In genomic region chr6:100166991-100167390, GRCh38 we compare ENCODE assay signal across 19 cellular contexts.
DNase-seq lines count a peak whose midpoint lies in the region; ATAC-seq, FAIRE-seq and TF ChIP-seq lines count a peak whose summit lies in the region.
"Had no signal": no experiment of that assay in that cellular context is flagged by ENCODE, and none has a peak within 500 bp of the region (broad histone marks: within the 10 kb centered on the region; RNA-seq: fewer than 3 reads in every experiment).

No MANE protein-coding gene starts in this region.

- H3K4me1 Mint-ChIP-seq in nephron progenitor cell, result peaks cover 50% of the 10 kb centered on the region
- H3K4me1 Mint-ChIP-seq in stimulated activated naive CD8-positive, alpha-beta T cell treated with anti-CD3 and anti-CD28 coated beads, Interleukin-15, amount 100 ng/mL, for 72 hours, result no peaks in the 10 kb centered on the region
- H3K4me1 Mint-ChIP-seq: CD4-positive, alpha-beta memory T cell; IgD-negative memory B cell had no signal

- H3K9me2 ChIP-seq in SK-N-SH (no peaks in the 10 kb centered on the region), GM23248 (ENCODE audit: insufficient read depth) (no peaks in the 10 kb centered on the region)

- no peaks in the 10 kb centered on the region for H3K36me3 Mint-ChIP-seq in nephron progenitor cell (ENCODE audit: low read depth)
- H3K36me3 Mint-ChIP-seq: CD4-positive, alpha-beta memory T cell; IgD-negative memory B cell had no signal

- no peak for TF ChIP-seq EP300 in SK-N-SH (IDR thresholded peaks at IDR 0.05; ENCODE audit: borderline replicate concordance in 1 of 2, low read depth in 1 of 2, low read length in 1 of 2)

- CTCF ChIA-PET in SK-N-SH (lab: Yijun Ruan, JAX), result no interaction called here

- peak overlapping the region; percentile 70 for H3K27ac Mint-ChIP-seq in nephron progenitor cell
- H3K27ac Mint-ChIP-seq in stimulated activated naive CD8-positive, alpha-beta T cell treated with anti-CD3 and anti-CD28 coated beads, Interleukin-15, amount 100 ng/mL, for 72 hours, result no peak overlapping the region
- H3K27ac Mint-ChIP-seq: CD4-positive, alpha-beta memory T cell; GM23338; IgD-negative memory B cell had no signal

- no peaks in the 10 kb centered on the region for H3K9me3 Mint-ChIP-seq in nephron progenitor cell
- no peaks in the 10 kb centered on the region for H3K9me3 Mint-ChIP-seq in stimulated activated naive CD8-positive, alpha-beta T cell treated with anti-CD3 and anti-CD28 coated beads, Interleukin-15, amount 100 ng/mL, for 72 hours
- H3K9me3 Mint-ChIP-seq: CD4-positive, alpha-beta memory T cell; GM23338; IgD-negative memory B cell had no signal

- H3K27ac ChIP-seq in SK-N-SH (ENCODE audit: low read depth in 2 of 2, low read length in 1 of 2) (no peak overlapping the region), GM23248 (no peak overlapping the region), small intestine (ENCODE audit: low read depth in 1 of 2, low read length in 1 of 2) (no peak overlapping the region)
- H3K27ac ChIP-seq: 22Rv1, C4-2B had no signal

- peak overlapping the region; percentile 42 for H3K4me3 Mint-ChIP-seq in nephron progenitor cell
- no peak overlapping the region for H3K4me3 Mint-ChIP-seq in stimulated activated naive CD8-positive, alpha-beta T cell treated with anti-CD3 and anti-CD28 coated beads, Interleukin-15, amount 100 ng/mL, for 72 hours
- H3K4me3 Mint-ChIP-seq: CD4-positive, alpha-beta memory T cell; GM23338; IgD-negative memory B cell had no signal

- in situ Hi-C loops in GM23248 (cut with MboI), result no loop called here

- POLR2A ChIA-PET in SK-N-SH (lab: Yijun Ruan, JAX), result no interaction called here

- H3K9me3 ChIP-seq in SK-N-SH (no peaks in the 10 kb centered on the region), GM23248 (ENCODE audit: low read depth) (no peaks in the 10 kb centered on the region), small intestine (ENCODE audit: control insufficient read depth, low read depth) (no peaks in the 10 kb centered on the region)
- H3K9me3 ChIP-seq: BE2C had no signal

- no peak for FAIRE-seq in small intestine (lab: Jason Lieb, UNC)
- FAIRE-seq: G401.6, HTR-8/SVneo had no signal

- H3K27me3 ChIP-seq in SK-N-SH (ENCODE audit: insufficient read depth) (peaks cover 9% of the 10 kb centered on the region; the same call in 1 of the 2 replicates), GM23248 (replicated peaks; ENCODE audit: insufficient read depth) (no peaks in the 10 kb centered on the region), small intestine (ENCODE audit: control insufficient read depth in 2 of 2, insufficient read depth in 2 of 2, low read length in 2 of 2) (no peaks in the 10 kb centered on the region)
- H3K27me3 ChIP-seq: BE2C had no signal

- ATAC-seq in SK-N-SH treated with all-trans-retinoic acid at 6 μM for 48 hours, result no peak
- ATAC-seq in stimulated activated naive CD8-positive, alpha-beta T cell treated with anti-CD3 and anti-CD28 coated beads, Interleukin-15, amount 100 ng/mL, for 72 hours, result no peak

- H4K20me1 ChIP-seq in SK-N-SH (ENCODE audit: insufficient read depth), result no peaks in the 10 kb centered on the region
- H4K20me1 ChIP-seq in GM23248 (ENCODE audit: insufficient read depth), result no peaks in the 10 kb centered on the region

- H3K4me2 ChIP-seq in SK-N-SH (no peak overlapping the region), GM23248 (ENCODE audit: unreplicated experiment) (peak overlapping the region; percentile 26)
- H3K4me2 ChIP-seq: GM23338 had no signal

- H3K36me3 ChIP-seq in SK-N-SH (replicated peaks in 1 of 2; ENCODE audit: control insufficient read depth in 1 of 2, insufficient read depth in 2 of 2, low read length in 1 of 2) (no peaks in the 10 kb centered on the region), GM23248 (ENCODE audit: low read depth) (no peaks in the 10 kb centered on the region), small intestine (ENCODE audit: control insufficient read depth in 2 of 2, insufficient read depth in 2 of 2, low read length in 2 of 2) (no peaks in the 10 kb centered on the region)
- H3K36me3 ChIP-seq: BE2C had no signal

- no peak overlapping the region for H3K4me3 ChIP-seq in SK-N-SH (ENCODE audit: low read depth in 2 of 2, low read length in 1 of 2)
- H3K4me3 ChIP-seq in GM23248, result no peak overlapping the region
- no peak overlapping the region for H3K4me3 ChIP-seq in small intestine (ENCODE audit: low read depth in 1 of 2, low read length in 2 of 2)
- H3K4me3 ChIP-seq: GM23338 had no signal

- H3F3A ChIP-seq in SK-N-SH (replicated peaks; ENCODE audit: insufficient read depth) (no peaks in the 10 kb centered on the region), GM23248 (ENCODE audit: insufficient read depth) (peaks cover 6% of the 10 kb centered on the region; the same call in 1 of the 2 replicates)

- no peaks in the 10 kb centered on the region for H3K27me3 Mint-ChIP-seq in nephron progenitor cell (ENCODE audit: low read depth, poor library complexity)
- H3K27me3 Mint-ChIP-seq in stimulated activated naive CD8-positive, alpha-beta T cell treated with anti-CD3 and anti-CD28 coated beads, Interleukin-15, amount 100 ng/mL, for 72 hours, result no peaks in the 10 kb centered on the region

- no peak for TF ChIP-seq RAD21 in SK-N-SH (IDR thresholded peaks at IDR 0.05; ENCODE audit: low read length)

- DNase-seq in SK-N-SH (no peak), GM23248 (no peak), amniotic epithelial cell (ENCODE audit: low read depth) (peak; percentile 28), nephron progenitor cell (no peak), NCI-H187 (lab: John Stamatoyannopoulos, UW) (no peak), small intestine (no peak)
- no peak for DNase-seq in stimulated activated naive CD8-positive, alpha-beta T cell treated with anti-CD3 and anti-CD28 coated beads, Interleukin-15, amount 100 ng/mL, for 72 hours
- DNase-seq: BE2C; CD4-positive, alpha-beta memory T cell; DMS79; EL; KG1 had no signal

- H3K79me2 ChIP-seq in SK-N-SH (ENCODE audit: insufficient read depth), result no peaks in the 10 kb centered on the region
- no peaks in the 10 kb centered on the region for H3K79me2 ChIP-seq in GM23248 (ENCODE audit: insufficient read depth)

- WGBS in SK-N-SH (ENCODE audit: low lambda C conversion rate), result 16% methylated on average over 2 of the region's 2 CpGs
- WGBS in GM23248 (ENCODE audit: low coverage in 1 of 2, low lambda C conversion rate in 2 of 2, missing lambda C conversion rate in 2 of 2), 2 experiments, result 21 to 26% methylated on average over 2 of the region's 2 CpGs
- 31 to 42% (median 33%) methylated on average over 2 of the region's 2 CpGs for WGBS in small intestine, 3 donors

- H3K4me1 ChIP-seq in SK-N-SH (ENCODE audit: control insufficient read depth in 1 of 2, insufficient read depth in 2 of 2, low read depth in 1 of 2, low read length in 1 of 2) (no peaks in the 10 kb centered on the region), GM23248 (ENCODE audit: insufficient read depth) (peaks cover 8% of the 10 kb centered on the region), small intestine (ENCODE audit: control insufficient read depth in 2 of 2, insufficient read depth in 1 of 2, low read depth in 1 of 2, low read length in 1 of 2) (no peaks in the 10 kb centered on the region)
- H3K4me1 ChIP-seq: BE2C had no signal

- 0 out of 2 replicates have a peak overlapping the region, but pooled peaks have one; percentile 8 for H2AFZ ChIP-seq in SK-N-SH (ENCODE audit: low read depth)
- H2AFZ ChIP-seq in GM23248, result peak overlapping the region; percentile 45
- H2AFZ ChIP-seq: GM23338 had no signal

- H3K9ac ChIP-seq in SK-N-SH (no peak overlapping the region), GM23248 (no peak overlapping the region)

- no peak for TF ChIP-seq CTCF in SK-N-SH (IDR thresholded peaks at IDR 0.05)
- TF ChIP-seq CTCF in nephron progenitor cell (IDR thresholded peaks at IDR 0.05), result no peak

TF ChIP-seq in SK-N-SH, 30 proteins besides CTCF, POLR2A, EP300 and RAD21:
- no peak for TF ChIP-seq FOSL2 (IDR thresholded peaks at IDR 0.05; ENCODE audit: borderline replicate concordance, low read depth)

TF ChIP-seq in SK-N-SH treated with all-trans-retinoic acid at 6 μM for 48 hours, 23 proteins besides CTCF, POLR2A, EP300 and RAD21:
- no peak for TF ChIP-seq CSDC2 (CRISPR knock-in tag; IDR thresholded peaks at IDR 0.05)
- no peak for TF ChIP-seq ZFP3 (CRISPR knock-in tag; IDR thresholded peaks at IDR 0.05)
- no peak for TF ChIP-seq ARNTL (CRISPR knock-in tag; IDR thresholded peaks at IDR 0.05; ENCODE audit: borderline replicate concordance, low read depth)
- TF ChIP-seq CSRNP3 (CRISPR knock-in tag; IDR thresholded peaks at IDR 0.05), result no peak
